In the genomic region with DNA sequence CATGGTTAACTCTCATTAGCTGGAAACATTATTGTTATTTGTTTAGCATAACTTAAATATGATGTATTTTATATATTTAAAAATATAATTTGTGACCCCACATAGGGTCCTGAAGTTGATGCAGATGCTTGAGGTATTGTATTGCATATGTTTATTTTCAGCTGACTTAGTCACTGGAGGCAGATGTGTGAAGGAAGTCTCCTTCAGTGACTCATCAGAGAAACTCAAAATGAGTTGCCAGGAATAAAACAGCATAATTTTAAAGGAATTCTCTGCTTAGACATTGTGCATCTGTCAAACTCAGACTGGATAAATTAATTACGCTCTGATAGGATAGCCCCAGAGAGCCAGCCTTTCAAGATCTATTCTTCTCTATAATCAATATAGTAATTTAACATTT, we compare ENCODE assay signal across 21 cellular contexts. TPM values are rescaled to one million over a fixed set of nuclear protein-coding genes. Genes with fewer than 3 reads are reported as not detected.
A peak's percentile ranks its signal among the peaks of the same experiment; 100 is the strongest.
DNase-seq lines count a peak whose midpoint lies in the region; ATAC-seq and TF ChIP-seq lines count a peak whose summit lies in the region.
"Had no signal": no experiment of that assay in that cellular context is flagged by ENCODE, and none has a peak within 500 bp of the region (broad histone marks: within the 10 kb centered on the region; RNA-seq: fewer than 3 reads in every experiment).

No MANE protein-coding gene starts in this region.

- TF ChIP-seq CTCF in RWPE2 (IDR thresholded peaks at IDR 0.05; ENCODE audit: poor library complexity, severe bottlenecking) (no peak), fibroblast of lung (conservative IDR thresholded peaks at IDR 0.05 in 1 of 2, IDR thresholded peaks at IDR 0.05 in 1 of 2; ENCODE audit: low read depth in 1 of 2, low read length in 2 of 2) (no peak), lower leg skin (IDR thresholded peaks at IDR 0.05) (no peak)

- ATAC-seq in RWPE2 (ENCODE audit: low read depth) = peak; percentile 94
- no peak for ATAC-seq in HG03095 (IDR thresholded peaks at IDR 0.05; ENCODE audit: unreplicated experiment)
- no peak for ATAC-seq in stimulated activated memory B cell treated with anti-CD40 and anti-IgM and Interleukin-4, amounts not matched to agents 10 μg/mL and 1 μg/mL and 100 μg/mL, for 72 hours
- ATAC-seq: natural killer cell had no signal

- H3K4me2 ChIP-seq in fibroblast of lung (ENCODE audit: extremely low read depth, insufficient read depth, low read length) = no peak overlapping the region

- intact Hi-C loops in lower leg skin (cut with DNase I; ENCODE audit: low total_unique reads) = no loop called here

- no peak overlapping the region for H3K4me3 Mint-ChIP-seq in stimulated activated memory B cell treated with anti-CD40 and anti-IgM and Interleukin-4, amounts not matched to agents 10 μg/mL and 1 μg/mL and 100 μg/mL, for 72 hours
- H3K4me3 Mint-ChIP-seq: activated CD4-positive, alpha-beta memory T cell treated with anti-CD3 and anti-CD28 coated beads, Interleukin-2, amount 10 ng/mL, durations not matched to agents 7 days and 5 days; natural killer cell had no signal

- no peak overlapping the region for H3K27ac Mint-ChIP-seq in stimulated activated memory B cell treated with anti-CD40 and anti-IgM and Interleukin-4, amounts not matched to agents 10 μg/mL and 1 μg/mL and 100 μg/mL, for 72 hours
- H3K27ac Mint-ChIP-seq: activated CD4-positive, alpha-beta memory T cell treated with anti-CD3 and anti-CD28 coated beads, Interleukin-2, amount 10 ng/mL, durations not matched to agents 7 days and 5 days; natural killer cell had no signal

- H2AFZ ChIP-seq in fibroblast of lung (ENCODE audit: low read length) = no peak overlapping the region

- H3K27me3 ChIP-seq in RWPE2 (ENCODE audit: insufficient read depth, poor library complexity, severe bottlenecking) (peaks cover 12% of the 10 kb centered on the region), fibroblast of lung (ENCODE audit: control insufficient read depth, insufficient read depth, low read length) (no peaks in the 10 kb centered on the region)
- H3K27me3 ChIP-seq: MG63, uterus had no signal

- no peaks in the 10 kb centered on the region for H3K9me3 ChIP-seq in RWPE2 (ENCODE audit: severe bottlenecking)
- H3K9me3 ChIP-seq in fibroblast of lung (ENCODE audit: control insufficient read depth, insufficient read depth, low read depth, low read length) = no peaks in the 10 kb centered on the region
- H3K9me3 ChIP-seq: left ventricle myocardium inferior, MG63, uterus had no signal

- H3K4me1 ChIP-seq in RWPE2 (ENCODE audit: insufficient read depth, poor library complexity, severe bottlenecking) = peaks cover 3% of the 10 kb centered on the region
- H3K4me1 ChIP-seq in fibroblast of lung (ENCODE audit: control insufficient read depth, extremely low read depth, insufficient read depth, low read length) = peaks cover 10% of the 10 kb centered on the region
- H3K4me1 ChIP-seq: left ventricle myocardium inferior, uterus had no signal

- H3K9ac ChIP-seq in fibroblast of lung (ENCODE audit: insufficient read depth, low read length) = no peak overlapping the region

- no peaks in the 10 kb centered on the region for H3K9me3 Mint-ChIP-seq in stimulated activated memory B cell treated with anti-CD40 and anti-IgM and Interleukin-4, amounts not matched to agents 10 μg/mL and 1 μg/mL and 100 μg/mL, for 72 hours
- H3K9me3 Mint-ChIP-seq: activated CD4-positive, alpha-beta memory T cell treated with anti-CD3 and anti-CD28 coated beads, Interleukin-2, amount 10 ng/mL, durations not matched to agents 7 days and 5 days; natural killer cell had no signal

- WGBS in lower leg skin, 2 donors = 52% methylated on average over 1 of the region's 1 CpG

- H3K27ac ChIP-seq in RWPE2 (ENCODE audit: poor library complexity, severe bottlenecking) = no peak overlapping the region
- H3K27ac ChIP-seq in fibroblast of lung (ENCODE audit: insufficient read depth, low read length) = peak overlapping the region; percentile 31
- H3K27ac ChIP-seq: left ventricle myocardium inferior, uterus had no signal

- H3K4me3 ChIP-seq in RWPE2 (ENCODE audit: severe bottlenecking) (no peak overlapping the region), fibroblast of lung (replicated peaks in 1 of 4; ENCODE audit: control extremely low read depth in 1 of 4, insufficient read depth in 1 of 4, low read depth in 3 of 4, low read length in 4 of 4) (no peak overlapping the region), lower leg skin (ENCODE audit: low read depth, poor library complexity, severe bottlenecking) (no peak overlapping the region)
- H3K4me3 ChIP-seq: left ventricle myocardium inferior, MG63, uterus had no signal

- no peaks in the 10 kb centered on the region for H3K4me1 Mint-ChIP-seq in stimulated activated memory B cell treated with anti-CD40 and anti-IgM and Interleukin-4, amounts not matched to agents 10 μg/mL and 1 μg/mL and 100 μg/mL, for 72 hours
- H3K4me1 Mint-ChIP-seq: activated CD4-positive, alpha-beta memory T cell treated with anti-CD3 and anti-CD28 coated beads, Interleukin-2, amount 10 ng/mL, durations not matched to agents 7 days and 5 days; natural killer cell had no signal

- no peaks in the 10 kb centered on the region for H3K36me3 Mint-ChIP-seq in stimulated activated memory B cell treated with anti-CD40 and anti-IgM and Interleukin-4, amounts not matched to agents 10 μg/mL and 1 μg/mL and 100 μg/mL, for 72 hours
- H3K36me3 Mint-ChIP-seq: natural killer cell had no signal

- H3K36me3 ChIP-seq in RWPE2 (ENCODE audit: low read depth) (no peaks in the 10 kb centered on the region), fibroblast of lung (ENCODE audit: control insufficient read depth, insufficient read depth, low read length) (no peaks in the 10 kb centered on the region)
- H3K36me3 ChIP-seq: left ventricle myocardium inferior, MG63, uterus had no signal

- TF ChIP-seq POLR2A in lower leg skin (IDR thresholded peaks at IDR 0.05) = no peak

- no peaks in the 10 kb centered on the region for H3K79me2 ChIP-seq in fibroblast of lung (ENCODE audit: control insufficient read depth, insufficient read depth, low read length)

- DNase-seq in GM04503 (ENCODE audit: low read depth) (peak; percentile 51), RWPE2 (ENCODE audit: low spot score) (no peak), fibroblast of lung (ENCODE audit: low read depth in 2 of 2) (peak; percentile 90), smooth muscle cell of the brain vasculature (ENCODE audit: low read depth, low spot score) (peak; percentile 1), lower leg skin (ENCODE audit: low spot score in 2 of 2) (no peak)
- DNase-seq: activated CD4-positive, alpha-beta memory T cell treated with anti-CD3 and anti-CD28 coated beads, Interleukin-2, amount 10 ng/mL, durations not matched to agents 7 days and 5 days; aorta; COR-L47; effector CD8-positive, alpha-beta T cell; hippocampal formation; left ventricle myocardium inferior; natural killer cell; NCI-H2081; retina; SHP77 treated with DMSO at 0.1 percent for 48 hours; stimulated activated CD4-positive, alpha-beta T cell treated with anti-CD3 and anti-CD28 coated beads, Interleukin-2, amount 100 ng/mL, for 48 hours; uterus had no signal

- H3K27me3 Mint-ChIP-seq in stimulated activated memory B cell treated with anti-CD40 and anti-IgM and Interleukin-4, amounts not matched to agents 10 μg/mL and 1 μg/mL and 100 μg/mL, for 72 hours = peaks cover 26% of the 10 kb centered on the region

- no peaks in the 10 kb centered on the region for H4K20me1 ChIP-seq in fibroblast of lung (ENCODE audit: control insufficient read depth, extremely low read depth, insufficient read depth, low read length)

RNA-seq across cellular contexts. Expression of gene OR4F6, which starts 7.9 kb away (rescaled TPM):
- total RNA-seq in fibroblast of lung (not detected in 2 replicates), lower leg skin (not detected)
- not detected in 2 replicates for polyA plus RNA-seq in fibroblast of lung
- polyA plus RNA-seq in fibroblast of lung (2012) = not detected in 2 replicates
- polyA minus RNA-seq in fibroblast of lung (ENCODE audit: low replicate concordance) = not detected in 2 replicates
- total RNA-seq: activated CD4-positive, alpha-beta memory T cell treated with anti-CD3 and anti-CD28 coated beads, Interleukin-2, amount 10 ng/mL, durations not matched to agents 7 days and 5 days; aorta; H1; left ventricle myocardium inferior; natural killer cell; uterus had no signal
- polyA plus RNA-seq: aorta, H1 had no signal

RNA-seq across cellular contexts. Expression of gene OR4F15, which starts 16.5 kb away (rescaled TPM):
- total RNA-seq in fibroblast of lung (0.17 TPM in 1 of 2 replicates, not detected in the other), lower leg skin (not detected)
- polyA plus RNA-seq in fibroblast of lung = not detected in 2 replicates
- not detected in 2 replicates for polyA plus RNA-seq in fibroblast of lung (2012)
- not detected in 2 replicates for polyA minus RNA-seq in fibroblast of lung (ENCODE audit: low replicate concordance)
- total RNA-seq: activated CD4-positive, alpha-beta memory T cell treated with anti-CD3 and anti-CD28 coated beads, Interleukin-2, amount 10 ng/mL, durations not matched to agents 7 days and 5 days; aorta; H1; left ventricle myocardium inferior; natural killer cell; uterus had no signal
- polyA plus RNA-seq: aorta, H1 had no signal

Comparison
In these comparisons a context has a peak if more than half of its experiments do, and no peak if none do; other contexts are left out.
1. DNase-seq: peak in GM04503 (single experiment), fibroblast of lung (2 of 2) and smooth muscle cell of the brain vasculature (single experiment); none in RWPE2 (single experiment) and lower leg skin (0 of 2).